Comparison of ENCODE assay signal across 26 cellular contexts in genomic region chr13:100733261-100733660, GRCh38.
"Had no signal": no experiment of that assay in that cellular context is flagged by ENCODE, and none has a peak within 500 bp of the region (broad histone marks: within the 10 kb centered on the region; RNA-seq: fewer than 3 reads in every experiment).

No MANE protein-coding gene starts in this region.

- H3K9me3 ChIP-seq: gastrocnemius medialis, ovary, testis, tibial artery had no signal

- FAIRE-seq: keratinocyte, urothelium cell line had no signal

- H3K4me1 ChIP-seq: gastrocnemius medialis, lower lobe of right lung, psoas muscle, spleen, testis, tibial artery, upper lobe of left lung had no signal

- H3K27me3 ChIP-seq: gastrocnemius medialis, ovary, testis, tibial artery, upper lobe of left lung had no signal

- ATAC-seq: esophagus mucosa; gastrocnemius medialis; left ventricle myocardium superior; lower lobe of right lung; natural killer cell; psoas muscle; right cardiac atrium; stimulated activated memory B cell treated with anti-CD40 and anti-IgM and Interleukin-4, amounts not matched to agents 10 μg/mL and 1 μg/mL and 100 μg/mL, for 72 hours; stimulated activated naive CD8-positive, alpha-beta T cell treated with anti-CD3 and anti-CD28 coated beads, Interleukin-15, Interleukin-2, amounts not matched to agents 100 U/mL and 50 U/mL, for 24 hours had no signal

- H3K4me3 ChIP-seq: dorsolateral prefrontal cortex, gastrocnemius medialis, lower lobe of right lung, ovary, psoas muscle, skin epidermis, spleen, testis, tibial artery, upper lobe of left lung had no signal

- DNase-seq: effector CD8-positive, alpha-beta T cell; endodermal cell; foreskin fibroblast; gastrocnemius medialis; head of caudate nucleus; left ventricle myocardium superior; lower lobe of right lung; natural killer cell; occipital lobe; ovary; posterior cingulate gyrus; psoas muscle; right cardiac atrium; spleen; stimulated activated CD4-positive, alpha-beta T cell treated with anti-CD3 and anti-CD28 coated beads, Interleukin-4, amount 100 ng/mL, for 4 hours; stimulated activated naive CD8-positive, alpha-beta T cell treated with anti-CD3 and anti-CD28 coated beads, Interleukin-15, Interleukin-2, amounts not matched to agents 100 U/mL and 50 U/mL, for 24 hours; testis; tibial artery; upper lobe of left lung had no signal

- H3K36me3 ChIP-seq: gastrocnemius medialis, lower lobe of right lung, ovary, spleen, tibial artery, upper lobe of left lung had no signal

- H3K27ac ChIP-seq: dorsolateral prefrontal cortex, epithelial cell of prostate, gastrocnemius medialis, lower lobe of right lung, ovary, psoas muscle, skin epidermis, spleen, testis, tibial artery, upper lobe of left lung had no signal
